Comparison of ENCODE assay signal across 1 cellular context in the genomic region with DNA sequence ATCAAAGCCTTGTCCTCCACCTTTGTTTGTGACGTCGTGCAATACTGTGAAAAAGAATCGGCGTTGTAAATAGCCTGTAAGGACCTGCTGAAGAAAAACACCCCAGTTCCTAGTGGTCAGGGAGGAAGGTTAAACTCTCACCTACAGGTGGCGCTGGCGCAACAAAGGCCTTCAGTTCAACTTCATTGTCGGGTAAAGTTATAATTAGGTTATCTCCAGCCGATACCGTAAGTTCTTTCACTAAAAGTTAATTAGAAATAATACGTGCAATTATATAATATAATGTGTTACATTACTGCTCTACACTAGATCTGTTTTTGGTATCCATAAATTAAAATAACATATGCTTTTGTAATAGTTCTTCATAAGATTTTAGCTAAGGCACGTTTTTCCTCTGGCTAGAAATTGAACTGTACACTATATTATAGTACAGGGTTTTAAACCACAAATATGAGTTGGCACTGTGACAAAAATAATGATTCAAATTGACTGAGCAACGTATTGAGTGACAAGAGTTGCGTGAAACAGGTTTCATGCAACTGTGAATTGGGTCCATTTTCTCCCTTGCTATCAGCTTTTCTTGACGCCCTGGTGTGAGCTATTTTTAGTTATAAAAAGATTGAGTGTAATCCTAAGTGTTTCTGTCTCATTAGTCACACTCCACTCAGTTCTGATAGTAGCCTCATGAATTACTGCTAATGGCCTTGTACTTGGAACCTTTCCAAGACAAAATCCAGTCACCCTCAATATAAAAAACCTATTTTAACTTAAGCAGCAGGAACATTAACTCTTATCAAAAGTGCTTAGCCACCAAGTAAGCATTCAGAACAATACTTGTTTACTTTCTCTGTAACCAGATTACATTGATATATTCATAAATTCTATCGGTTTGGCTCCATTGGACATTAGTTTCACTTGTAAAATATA.
TF ChIP-seq lines count a peak whose summit lies in the region.

No MANE protein-coding gene starts in this region.

TF ChIP-seq in IMR-90, 13 proteins besides CTCF, POLR2A, EP300 and RAD21:
- TF ChIP-seq SMC3 (IDR thresholded peaks at IDR 0.05; ENCODE audit: low read depth, low read length), result peak; percentile 67
- TF ChIP-seq FOS (IDR thresholded peaks at IDR 0.05; ENCODE audit: low read depth, low read length), result no peak
- no peak for TF ChIP-seq RFX5 (IDR thresholded peaks at IDR 0.05; ENCODE audit: low read depth, low read length)
